19 cellular contexts compared by ENCODE assay signal in the genomic region with DNA sequence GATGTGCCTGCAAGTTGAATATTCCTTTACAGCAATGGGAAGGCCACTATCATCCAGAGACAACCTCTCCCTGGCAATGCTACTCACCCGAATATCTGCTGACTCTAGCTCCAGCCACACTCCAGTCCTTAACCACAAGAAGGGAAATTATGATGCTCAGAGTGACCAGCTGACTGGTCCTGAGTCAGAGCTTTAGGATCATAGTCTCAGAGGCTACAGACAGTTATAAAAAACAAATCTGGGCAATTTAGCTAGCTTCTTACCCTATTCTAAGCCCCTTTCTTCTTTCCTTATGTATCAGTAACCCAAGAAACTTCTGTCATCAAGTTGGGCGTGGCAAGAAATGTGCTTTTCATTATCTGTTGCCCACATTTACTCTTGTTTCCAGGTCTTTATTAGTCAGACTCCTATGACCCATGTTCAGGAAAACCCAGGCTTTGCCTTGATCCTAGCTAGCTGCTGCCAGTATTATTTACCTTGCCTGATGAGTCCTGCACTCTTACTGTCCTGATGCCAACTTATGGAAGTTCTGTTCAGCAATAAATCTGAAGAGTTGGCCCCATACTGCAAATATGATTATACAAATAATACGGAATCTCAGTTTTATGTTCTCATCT.
DNase-seq lines count a peak whose midpoint lies in the region; ATAC-seq and TF ChIP-seq lines count a peak whose summit lies in the region.
"Had no signal": no experiment of that assay in that cellular context is flagged by ENCODE, and none has a peak within 500 bp of the region (broad histone marks: within the 10 kb centered on the region; RNA-seq: fewer than 3 reads in every experiment).

No MANE protein-coding gene starts in this region.

- no peak overlapping the region for H3K4me3 ChIP-seq in astrocyte of the spinal cord (ENCODE audit: low read depth, low read length)
- H3K4me3 ChIP-seq: dorsolateral prefrontal cortex, testis had no signal

- H3K36me3 Mint-ChIP-seq in activated CD4-positive, alpha-beta memory T cell treated with anti-CD3 and anti-CD28 coated beads for 36 hours, result no peaks in the 10 kb centered on the region

- ATAC-seq in HG03196 (IDR thresholded peaks at IDR 0.05; ENCODE audit: unreplicated experiment), result no peak
- ATAC-seq: activated CD8-positive, alpha-beta T cell treated with anti-CD3 and anti-CD28 coated beads for 36 hours had no signal

- H3K27me3 Mint-ChIP-seq in activated CD4-positive, alpha-beta memory T cell treated with anti-CD3 and anti-CD28 coated beads for 36 hours, result peaks cover 1% of the 10 kb centered on the region
- H3K27me3 Mint-ChIP-seq: activated CD8-positive, alpha-beta T cell treated with anti-CD3 and anti-CD28 coated beads for 36 hours had no signal

- TF ChIP-seq CTCF in AG09319 (IDR thresholded peaks at IDR 0.05; ENCODE audit: low read depth, low read length) (no peak), astrocyte of the spinal cord (IDR thresholded peaks at IDR 0.05; ENCODE audit: low read depth, low read length) (no peak)

- H3K27ac Mint-ChIP-seq in activated CD4-positive, alpha-beta memory T cell treated with anti-CD3 and anti-CD28 coated beads for 36 hours, result no peak overlapping the region
- H3K27ac Mint-ChIP-seq: activated CD8-positive, alpha-beta T cell treated with anti-CD3 and anti-CD28 coated beads for 36 hours; activated T-helper 1 cell treated with anti-CD3 and anti-CD28 coated beads, Interleukin-12 subunit alpha, Interleukin-12 subunit beta, Interleukin-2, Interleukin-4 antibody, amounts not matched to agents 30 ng/mL and 10 ng/mL and 1 ng/mL, durations not matched to agents 14 hours and 24 hours and 36 hours; nephron had no signal

- no peaks in the 10 kb centered on the region for H3K4me1 Mint-ChIP-seq in activated CD4-positive, alpha-beta memory T cell treated with anti-CD3 and anti-CD28 coated beads for 36 hours (ENCODE audit: low read depth)

- H3K9me3 Mint-ChIP-seq in activated CD4-positive, alpha-beta memory T cell treated with anti-CD3 and anti-CD28 coated beads for 36 hours, result no peaks in the 10 kb centered on the region
- H3K9me3 Mint-ChIP-seq: activated CD8-positive, alpha-beta T cell treated with anti-CD3 and anti-CD28 coated beads for 36 hours; activated T-helper 1 cell treated with anti-CD3 and anti-CD28 coated beads, Interleukin-12 subunit alpha, Interleukin-12 subunit beta, Interleukin-2, Interleukin-4 antibody, amounts not matched to agents 30 ng/mL and 10 ng/mL and 1 ng/mL, durations not matched to agents 14 hours and 24 hours and 36 hours; nephron had no signal

- POLR2A ChIA-PET in activated CD4-positive, alpha-beta memory T cell treated with anti-CD3 and anti-CD28 coated beads for 36 hours (lab: Charles Lee), result no interaction called here

- DNase-seq in AG09319 (ENCODE audit: extremely low read depth, low read depth) (peak; percentile 32), HS-5 (ENCODE audit: low read depth) (peak; percentile 58), astrocyte of the spinal cord (ENCODE audit: low read depth, low spot score) (peak; percentile 24), iris pigment epithelial cell (ENCODE audit: low read depth) (peak; percentile 3), SKM-1 treated with dmso at 0.1 percent for 144 hours (lab: John Stamatoyannopoulos, UW; ENCODE audit: unreplicated experiment) (no peak)
- no peak for DNase-seq in activated CD4-positive, alpha-beta memory T cell treated with anti-CD3 and anti-CD28 coated beads for 36 hours
- DNase-seq in stimulated activated CD4-positive, alpha-beta T cell treated with anti-CD3 and anti-CD28 coated beads, Interleukin-12 subunit alpha, Interleukin-12 subunit beta, amount 100 ng/mL, for 4 hours, result no peak
- DNase-seq: activated CD8-positive, alpha-beta T cell treated with anti-CD3 and anti-CD28 coated beads for 36 hours; Calu3; dorsolateral prefrontal cortex; GOT3; NCI-H1417; NCI-H226; retina; stimulated activated CD4-positive, alpha-beta T cell treated with anti-CD3 and anti-CD28 coated beads, Interleukin-2, amount 100 ng/mL, for 24 hours; testis had no signal

- intact Hi-C loops in activated CD4-positive, alpha-beta memory T cell treated with anti-CD3 and anti-CD28 coated beads for 36 hours (cut with micrococcal nuclease), result no loop called here

- H3K4me3 Mint-ChIP-seq in activated CD4-positive, alpha-beta memory T cell treated with anti-CD3 and anti-CD28 coated beads for 36 hours, result no peak overlapping the region
- H3K4me3 Mint-ChIP-seq: activated CD8-positive, alpha-beta T cell treated with anti-CD3 and anti-CD28 coated beads for 36 hours; activated T-helper 1 cell treated with anti-CD3 and anti-CD28 coated beads, Interleukin-12 subunit alpha, Interleukin-12 subunit beta, Interleukin-2, Interleukin-4 antibody, amounts not matched to agents 30 ng/mL and 10 ng/mL and 1 ng/mL, durations not matched to agents 14 hours and 24 hours and 36 hours; nephron had no signal

- CTCF ChIA-PET in activated CD4-positive, alpha-beta memory T cell treated with anti-CD3 and anti-CD28 coated beads for 36 hours (lab: Charles Lee), result no interaction called here

- in situ Hi-C loops in astrocyte of the spinal cord (cut with HindIII; ENCODE audit: low sequenced_read_pairs), result no loop called here

Comparison
In these comparisons a context has a peak if more than half of its experiments do, and no peak if none do; other contexts are left out.
1. DNase-seq: peak in AG09319 (single experiment), HS-5 (single experiment), astrocyte of the spinal cord (single experiment) and iris pigment epithelial cell (single experiment); none in activated CD4-positive, alpha-beta memory T cell treated with anti-CD3 and anti-CD28 coated beads for 36 hours (single experiment), SKM-1 treated with dmso at 0.1 percent for 144 hours (single experiment) and stimulated activated CD4-positive, alpha-beta T cell treated with anti-CD3 and anti-CD28 coated beads, Interleukin-12 subunit alpha, Interleukin-12 subunit beta, amount 100 ng/mL, for 4 hours (single experiment).